In the genomic region with DNA sequence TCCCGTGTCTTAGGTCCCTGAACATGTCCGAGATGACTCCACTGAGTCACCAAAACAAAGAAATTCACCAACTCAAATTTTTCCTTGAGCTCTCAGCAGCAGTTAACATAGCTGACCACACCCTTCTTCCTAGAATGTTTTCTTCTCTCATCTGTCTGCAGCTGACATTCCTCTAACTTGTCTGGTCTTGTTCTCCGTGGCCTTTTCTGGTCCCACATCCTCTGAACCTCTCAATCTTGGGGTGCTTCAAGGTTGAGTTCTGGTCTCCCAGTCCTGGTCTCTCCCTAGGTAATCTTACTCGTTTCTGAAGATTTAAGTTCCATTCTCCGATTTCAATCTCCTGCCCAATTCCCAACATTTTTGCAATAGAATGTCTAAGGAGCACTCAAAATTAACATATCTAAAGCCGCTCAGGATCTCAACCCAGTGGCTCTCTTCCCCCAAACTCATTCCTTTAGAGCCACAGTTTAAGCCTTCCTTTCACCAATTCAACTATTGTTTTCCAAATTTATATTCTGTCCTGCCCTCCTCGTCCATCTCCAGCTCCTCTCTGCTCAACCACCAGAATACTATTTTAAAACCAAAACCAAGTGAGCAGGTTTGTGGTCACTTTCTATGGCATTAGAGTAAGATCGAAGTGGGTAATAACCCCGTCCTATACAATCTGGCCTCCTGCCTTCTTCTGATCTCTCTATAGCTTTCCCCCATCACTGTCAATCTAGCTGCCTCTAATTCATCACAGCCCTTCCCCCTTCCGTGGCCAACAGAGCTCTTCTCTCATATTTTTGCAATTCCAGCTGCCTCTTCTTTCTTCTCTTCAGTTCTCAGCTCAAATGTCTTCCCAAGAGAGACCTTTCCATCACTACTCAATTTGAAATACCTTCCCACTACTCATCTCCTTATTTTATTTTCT, we compare ENCODE assay signal across 19 cellular contexts. TPM values are rescaled to one million over a fixed set of nuclear protein-coding genes. Genes with fewer than 3 reads are reported as not detected.
DNase-seq lines count a peak whose midpoint lies in the region; ATAC-seq and TF ChIP-seq lines count a peak whose summit lies in the region.
"Had no signal": no experiment of that assay in that cellular context is flagged by ENCODE, and none has a peak within 500 bp of the region (broad histone marks: within the 10 kb centered on the region; RNA-seq: fewer than 3 reads in every experiment).

No MANE protein-coding gene starts in this region.

- peak overlapping the region; percentile 72 for H3K27ac ChIP-seq in mesodermal cell (ENCODE audit: low read depth, low read length, severe bottlenecking)
- H3K27ac ChIP-seq in ascending aorta: no peak overlapping the region
- H3K27ac ChIP-seq: BLaER1, psoas muscle, uterus had no signal

- intact Hi-C loops in ascending aorta (cut with DNase I): no loop called here

- H3K9me3 ChIP-seq in mesodermal cell (ENCODE audit: control insufficient read depth, low read length) (no peaks in the 10 kb centered on the region), ascending aorta (no peaks in the 10 kb centered on the region)
- H3K9me3 ChIP-seq: psoas muscle, uterus had no signal

- ATAC-seq in esophagus mucosa: peak; percentile 71
- ATAC-seq: psoas muscle had no signal

- 9 to 15% methylated on average over 7 to 8 of the region's 10 CpGs for WGBS in mesodermal cell (ENCODE audit: insufficient coverage in 2 of 2), 2 experiments

- H3K36me3 ChIP-seq in mesodermal cell (ENCODE audit: control insufficient read depth, insufficient read depth, low read length) (peaks cover 21% of the 10 kb centered on the region), ascending aorta (no peaks in the 10 kb centered on the region)
- H3K36me3 ChIP-seq: BLaER1, uterus had no signal

- no peaks in the 10 kb centered on the region for H3K27me3 ChIP-seq in ascending aorta
- H3K27me3 ChIP-seq: BLaER1, uterus had no signal

- H3K4me3 ChIP-seq in mesodermal cell (ENCODE audit: extremely low read depth, insufficient read depth, low read length, poor library complexity, severe bottlenecking): peak overlapping the region; percentile 38
- no peak overlapping the region for H3K4me3 ChIP-seq in ascending aorta
- H3K4me3 ChIP-seq: BLaER1, psoas muscle, uterus had no signal

- TF ChIP-seq CTCF in ascending aorta (IDR thresholded peaks at IDR 0.05): no peak

- DNase-seq in Daoy (ENCODE audit: low read depth) (peak; percentile 9), M059J (ENCODE audit: low read depth) (peak; percentile 66), ascending aorta (ENCODE audit: low spot score in 2 of 2) (no peak), putamen (ENCODE audit: low spot score) (no peak), NCI-H1105 treated with DMSO at 0.1 percent for 48 hours (lab: John Stamatoyannopoulos, UW) (no peak), NCI-H2029 (lab: John Stamatoyannopoulos, UW) (no peak)
- DNase-seq: activated CD4-positive, alpha-beta T cell treated with anti-CD3 and anti-CD28 coated beads, Interleukin-2, amount 10 ng/mL, durations not matched to agents 7 days and 5 days; hypothalamus; NCI-H1694; NCI-H524 treated with DMSO at 0.1 percent for 48 hours; psoas muscle; stimulated activated CD4-positive, alpha-beta T cell treated with anti-CD3 and anti-CD28 coated beads, Interleukin-2, amount 100 ng/mL, for 48 hours; T-helper 2 cell; uterus had no signal

- H3K4me1 ChIP-seq in mesodermal cell (ENCODE audit: control insufficient read depth, insufficient read depth, low read length, poor library complexity, severe bottlenecking): peaks cover 21% of the 10 kb centered on the region
- no peaks in the 10 kb centered on the region for H3K4me1 ChIP-seq in ascending aorta
- H3K4me1 ChIP-seq: BLaER1, psoas muscle, uterus had no signal

RNA-seq across cellular contexts. Expression of a gene that starts 1.2 kb away (rescaled TPM):
- 0.23 and 0.77 TPM in 2 replicates for total RNA-seq in Daoy (2014; rRNA removed; shearing (Covaris generic))
- 0.27 and 1.0 TPM in 2 replicates for total RNA-seq in M059J (2014; rRNA removed; shearing (Covaris generic))
- total RNA-seq in esophagus mucosa: not detected
- polyA plus RNA-seq in mesodermal cell (2013, experiment 1 of 2): 7.5 TPM
- 6.2 TPM for polyA plus RNA-seq in mesodermal cell (2013, experiment 2 of 2)
- total RNA-seq in ascending aorta: not detected
- total RNA-seq: activated CD4-positive, alpha-beta T cell treated with anti-CD3 and anti-CD28 coated beads, Interleukin-2, amount 10 ng/mL, durations not matched to agents 7 days and 5 days; HT-29; psoas muscle; uterus had no signal
- polyA plus RNA-seq: psoas muscle had no signal

RNA-seq across cellular contexts. Expression of a gene that starts 31.1 kb away (rescaled TPM):
- total RNA-seq in Daoy (2014; rRNA removed; shearing (Covaris generic)): not detected in 2 replicates
- 0.15 TPM in 1 of 2 replicates, not detected in the other for total RNA-seq in M059J (2014; rRNA removed; shearing (Covaris generic))
- total RNA-seq in esophagus mucosa (not detected), ascending aorta (not detected)
- not detected for polyA plus RNA-seq in mesodermal cell (2013, experiment 1 of 2)
- not detected for polyA plus RNA-seq in mesodermal cell (2013, experiment 2 of 2)
- total RNA-seq: activated CD4-positive, alpha-beta T cell treated with anti-CD3 and anti-CD28 coated beads, Interleukin-2, amount 10 ng/mL, durations not matched to agents 7 days and 5 days; H4; HT-29; psoas muscle; uterus had no signal
- polyA plus RNA-seq: psoas muscle had no signal

Comparison
In these comparisons a context has a peak if more than half of its experiments do, and no peak if none do; other contexts are left out.
1. DNase-seq: peak in Daoy (single experiment) and M059J (single experiment); none in ascending aorta (0 of 2), putamen (single experiment), NCI-H1105 treated with DMSO at 0.1 percent for 48 hours (single experiment) and NCI-H2029 (single experiment).